In genomic region chr12:113248046-113248825, GRCh38 we compare ENCODE assay signal across 22 cellular contexts. TPM values are rescaled to one million over a fixed set of nuclear protein-coding genes. Genes with fewer than 3 reads are reported as not detected.
DNase-seq lines count a peak whose midpoint lies in the region; ATAC-seq and TF ChIP-seq lines count a peak whose summit lies in the region.
"Had no signal": no experiment of that assay in that cellular context is flagged by ENCODE, and none has a peak within 500 bp of the region (broad histone marks: within the 10 kb centered on the region; RNA-seq: fewer than 3 reads in every experiment).

No MANE protein-coding gene starts in this region.

- H3K27me3 ChIP-seq in CD8-positive, alpha-beta T cell (ENCODE audit: insufficient read depth, low read length): no peaks in the 10 kb centered on the region
- H3K27me3 ChIP-seq in lower lobe of right lung (ENCODE audit: low read depth): no peaks in the 10 kb centered on the region
- H3K27me3 ChIP-seq: brain microvascular endothelial cell, pancreas had no signal

- intact Hi-C loops in CD8-positive, alpha-beta T cell (cut with DNase I, micrococcal nuclease): no loop called here
- intact Hi-C loops in lower lobe of right lung (cut with DNase I): no loop called here

- POLR2A ChIA-PET in CD8-positive, alpha-beta T cell (lab: Charles Lee): no interaction called here
- POLR2A ChIA-PET in WTC11 (lab: Charles Lee): interaction anchor here (1.0 kb wide), 1 partner anchor 27 kb away, joined by 3 read pairs; the partner anchor contains the start of gene TPCN1

- DNase-seq in CD8-positive, alpha-beta T cell: no peak
- DNase-seq in WTC11 (ENCODE audit: low spot score): no peak
- DNase-seq in lower lobe of right lung: no peak
- no peak for DNase-seq in stimulated activated effector memory CD8-positive, alpha-beta T cell treated with anti-CD3 and anti-CD28 coated beads, Interleukin-12 subunit alpha, Interleukin-12 subunit beta, amount 100 ng/mL, for 72 hours (ENCODE audit: low spot score in 2 of 2)
- DNase-seq in activated CD4-positive, CD25-positive, alpha-beta regulatory T cell (lab: John Stamatoyannopoulos, UW): no peak
- no peak for DNase-seq in foreskin fibroblast
- no peak for DNase-seq in NCI-H82 (lab: John Stamatoyannopoulos, UW)
- DNase-seq: activated CD4-positive, alpha-beta T cell treated with anti-CD3 and anti-CD28 coated beads for 36 hours; activated naive CD4-positive, alpha-beta T cell treated with anti-CD3 and anti-CD28 coated beads, Interleukin-2, amount 50 U/mL, for 16 hours; activated T-cell treated with anti-CD3 and anti-CD28 coated beads for 4 hours; brain microvascular endothelial cell; GDM1; hypothalamus; NCI-H1417 treated with DMSO at 0.1 percent for 48 hours; NK-92 treated with Interleukin-12 subunit alpha and Interleukin-12 subunit beta, amount 100 ng/mL, for 24 hours; pancreas; Right ventricle myocardium superior had no signal

- H3K4me1 Mint-ChIP-seq in CD8-positive, alpha-beta T cell (ENCODE audit: low read depth): no peaks in the 10 kb centered on the region
- H3K4me1 Mint-ChIP-seq in WTC11: peaks cover 47% of the 10 kb centered on the region
- H3K4me1 Mint-ChIP-seq in stimulated activated effector memory CD8-positive, alpha-beta T cell treated with anti-CD3 and anti-CD28 coated beads, Interleukin-12 subunit alpha, Interleukin-12 subunit beta, amount 100 ng/mL, for 72 hours: peaks cover 6% of the 10 kb centered on the region
- H3K4me1 Mint-ChIP-seq: stimulated activated memory B cell treated with anti-CD40 and anti-IgM and Interleukin-4, amounts not matched to agents 10 μg/mL and 1 μg/mL and 100 μg/mL, for 72 hours had no signal

- CTCF ChIA-PET in CD8-positive, alpha-beta T cell (lab: Charles Lee): no interaction called here
- CTCF ChIA-PET in WTC11 (lab: Charles Lee): no interaction called here

- H3K4me3 ChIP-seq in CD8-positive, alpha-beta T cell (ENCODE audit: low read depth, low read length): no peak overlapping the region
- no peak overlapping the region for H3K4me3 ChIP-seq in lower lobe of right lung
- H3K4me3 ChIP-seq in foreskin fibroblast (ENCODE audit: low read depth in 1 of 2, low read length in 2 of 2): no peak overlapping the region
- H3K4me3 ChIP-seq: mucosa of descending colon, pancreas, smooth muscle cell had no signal

- no peaks in the 10 kb centered on the region for H3K27me3 Mint-ChIP-seq in CD8-positive, alpha-beta T cell (ENCODE audit: low read depth)
- H3K27me3 Mint-ChIP-seq in WTC11 (ENCODE audit: low read depth): no peaks in the 10 kb centered on the region
- H3K27me3 Mint-ChIP-seq: activated CD4-positive, alpha-beta T cell treated with anti-CD3 and anti-CD28 coated beads for 36 hours; stimulated activated memory B cell treated with anti-CD40 and anti-IgM and Interleukin-4, amounts not matched to agents 10 μg/mL and 1 μg/mL and 100 μg/mL, for 72 hours had no signal

- no peaks in the 10 kb centered on the region for H3K4me1 ChIP-seq in CD8-positive, alpha-beta T cell (ENCODE audit: insufficient read depth, low read length)
- peaks cover 40% of the 10 kb centered on the region for H3K4me1 ChIP-seq in lower lobe of right lung

- H3K4me3 Mint-ChIP-seq in CD8-positive, alpha-beta T cell: no peak overlapping the region
- no peak overlapping the region for H3K4me3 Mint-ChIP-seq in WTC11
- no peak overlapping the region for H3K4me3 Mint-ChIP-seq in stimulated activated effector memory CD8-positive, alpha-beta T cell treated with anti-CD3 and anti-CD28 coated beads, Interleukin-12 subunit alpha, Interleukin-12 subunit beta, amount 100 ng/mL, for 72 hours
- H3K4me3 Mint-ChIP-seq: activated CD4-positive, alpha-beta T cell treated with anti-CD3 and anti-CD28 coated beads for 36 hours; stimulated activated memory B cell treated with anti-CD40 and anti-IgM and Interleukin-4, amounts not matched to agents 10 μg/mL and 1 μg/mL and 100 μg/mL, for 72 hours; T-helper 2 cell treated with Interferon-gamma antibody and Interleukin-4, amounts not matched to agents 5 μg/mL and 100 μg/mL, for 36 hours had no signal

- peaks cover 74% of the 10 kb centered on the region for H3K36me3 Mint-ChIP-seq in CD8-positive, alpha-beta T cell
- peaks cover 6% of the 10 kb centered on the region for H3K36me3 Mint-ChIP-seq in WTC11
- H3K36me3 Mint-ChIP-seq in stimulated activated effector memory CD8-positive, alpha-beta T cell treated with anti-CD3 and anti-CD28 coated beads, Interleukin-12 subunit alpha, Interleukin-12 subunit beta, amount 100 ng/mL, for 72 hours: peaks cover 5% of the 10 kb centered on the region

- H3K27ac ChIP-seq in CD8-positive, alpha-beta T cell (ENCODE audit: low read depth, low read length): no peak overlapping the region
- peak overlapping the region; percentile 84 for H3K27ac ChIP-seq in lower lobe of right lung

- H3K9me3 Mint-ChIP-seq in CD8-positive, alpha-beta T cell: peaks cover 5% of the 10 kb centered on the region
- H3K9me3 Mint-ChIP-seq in WTC11: no peaks in the 10 kb centered on the region
- no peaks in the 10 kb centered on the region for H3K9me3 Mint-ChIP-seq in stimulated activated effector memory CD8-positive, alpha-beta T cell treated with anti-CD3 and anti-CD28 coated beads, Interleukin-12 subunit alpha, Interleukin-12 subunit beta, amount 100 ng/mL, for 72 hours

- no peaks in the 10 kb centered on the region for H3K9me3 ChIP-seq in CD8-positive, alpha-beta T cell (ENCODE audit: low read length)
- H3K9me3 ChIP-seq in lower lobe of right lung: peaks cover 1% of the 10 kb centered on the region
- H3K9me3 ChIP-seq: pancreas had no signal

- no peak for ATAC-seq in CD8-positive, alpha-beta T cell
- ATAC-seq in WTC11 (no peak), lower lobe of right lung (no peak), HG03571 (IDR thresholded peaks at IDR 0.05; ENCODE audit: unreplicated experiment) (no peak)
- ATAC-seq in stimulated activated effector memory CD8-positive, alpha-beta T cell treated with anti-CD3 and anti-CD28 coated beads, Interleukin-12 subunit alpha, Interleukin-12 subunit beta, amount 100 ng/mL, for 72 hours: no peak
- ATAC-seq: activated CD4-positive, alpha-beta T cell treated with anti-CD3 and anti-CD28 coated beads for 36 hours; mucosa of descending colon; pancreas; stimulated activated memory B cell treated with anti-CD40 and anti-IgM and Interleukin-4, amounts not matched to agents 10 μg/mL and 1 μg/mL and 100 μg/mL, for 72 hours had no signal

- peaks cover 20% of the 10 kb centered on the region for H3K36me3 ChIP-seq in CD8-positive, alpha-beta T cell (ENCODE audit: insufficient read depth, low read length)
- H3K36me3 ChIP-seq in lower lobe of right lung: peaks cover 36% of the 10 kb centered on the region

- no peak for TF ChIP-seq CTCF in CD8-positive, alpha-beta T cell (IDR thresholded peaks at IDR 0.05)
- TF ChIP-seq CTCF in WTC11 (IDR thresholded peaks at IDR 0.05) (no peak), lower lobe of right lung (IDR thresholded peaks at IDR 0.05) (no peak), foreskin fibroblast (IDR thresholded peaks at IDR 0.05; ENCODE audit: low read depth, low read length) (no peak)

- H3K27ac Mint-ChIP-seq in CD8-positive, alpha-beta T cell: peak overlapping the region; percentile 41
- peak overlapping the region; percentile 24 for H3K27ac Mint-ChIP-seq in WTC11
- peak overlapping the region; percentile 20 for H3K27ac Mint-ChIP-seq in stimulated activated effector memory CD8-positive, alpha-beta T cell treated with anti-CD3 and anti-CD28 coated beads, Interleukin-12 subunit alpha, Interleukin-12 subunit beta, amount 100 ng/mL, for 72 hours
- H3K27ac Mint-ChIP-seq: activated CD4-positive, alpha-beta T cell treated with anti-CD3 and anti-CD28 coated beads for 36 hours; stimulated activated memory B cell treated with anti-CD40 and anti-IgM and Interleukin-4, amounts not matched to agents 10 μg/mL and 1 μg/mL and 100 μg/mL, for 72 hours; T-helper 2 cell treated with Interferon-gamma antibody and Interleukin-4, amounts not matched to agents 5 μg/mL and 100 μg/mL, for 36 hours had no signal

TF ChIP-seq in WTC11, 78 proteins besides CTCF, POLR2A, EP300 and RAD21:
- TF ChIP-seq, protein P1, sequence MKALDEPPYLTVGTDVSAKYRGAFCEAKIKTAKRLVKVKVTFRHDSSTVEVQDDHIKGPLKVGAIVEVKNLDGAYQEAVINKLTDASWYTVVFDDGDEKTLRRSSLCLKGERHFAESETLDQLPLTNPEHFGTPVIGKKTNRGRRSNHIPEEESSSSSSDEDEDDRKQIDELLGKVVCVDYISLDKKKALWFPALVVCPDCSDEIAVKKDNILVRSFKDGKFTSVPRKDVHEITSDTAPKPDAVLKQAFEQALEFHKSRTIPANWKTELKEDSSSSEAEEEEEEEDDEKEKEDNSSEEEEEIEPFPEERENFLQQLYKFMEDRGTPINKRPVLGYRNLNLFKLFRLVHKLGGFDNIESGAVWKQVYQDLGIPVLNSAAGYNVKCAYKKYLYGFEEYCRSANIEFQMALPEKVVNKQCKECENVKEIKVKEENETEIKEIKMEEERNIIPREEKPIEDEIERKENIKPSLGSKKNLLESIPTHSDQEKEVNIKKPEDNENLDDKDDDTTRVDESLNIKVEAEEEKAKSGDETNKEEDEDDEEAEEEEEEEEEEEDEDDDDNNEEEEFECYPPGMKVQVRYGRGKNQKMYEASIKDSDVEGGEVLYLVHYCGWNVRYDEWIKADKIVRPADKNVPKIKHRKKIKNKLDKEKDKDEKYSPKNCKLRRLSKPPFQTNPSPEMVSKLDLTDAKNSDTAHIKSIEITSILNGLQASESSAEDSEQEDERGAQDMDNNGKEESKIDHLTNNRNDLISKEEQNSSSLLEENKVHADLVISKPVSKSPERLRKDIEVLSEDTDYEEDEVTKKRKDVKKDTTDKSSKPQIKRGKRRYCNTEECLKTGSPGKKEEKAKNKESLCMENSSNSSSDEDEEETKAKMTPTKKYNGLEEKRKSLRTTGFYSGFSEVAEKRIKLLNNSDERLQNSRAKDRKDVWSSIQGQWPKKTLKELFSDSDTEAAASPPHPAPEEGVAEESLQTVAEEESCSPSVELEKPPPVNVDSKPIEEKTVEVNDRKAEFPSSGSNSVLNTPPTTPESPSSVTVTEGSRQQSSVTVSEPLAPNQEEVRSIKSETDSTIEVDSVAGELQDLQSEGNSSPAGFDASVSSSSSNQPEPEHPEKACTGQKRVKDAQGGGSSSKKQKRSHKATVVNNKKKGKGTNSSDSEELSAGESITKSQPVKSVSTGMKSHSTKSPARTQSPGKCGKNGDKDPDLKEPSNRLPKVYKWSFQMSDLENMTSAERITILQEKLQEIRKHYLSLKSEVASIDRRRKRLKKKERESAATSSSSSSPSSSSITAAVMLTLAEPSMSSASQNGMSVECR (CRISPR knock-in tag; IDR thresholded peaks at IDR 0.05; ENCODE audit: borderline replicate concordance): no peak
- TF ChIP-seq RELA (CRISPR knock-in tag; IDR thresholded peaks at IDR 0.05; ENCODE audit: borderline replicate concordance): 0 out of 2 replicates have a peak, but pooled peaks have one; percentile 29

RNA-seq across cellular contexts. Expression of gene TPCN1, which starts 27.0 kb away (rescaled TPM):
- 10 to 100 TPM; 32.8 to 37.0 TPM for total RNA-seq in CD8-positive, alpha-beta T cell
- 29.0 to 32.7 TPM (median 30.7 TPM) in 3 replicates for total RNA-seq in WTC11 (2021)
- 68.1 TPM for total RNA-seq in lower lobe of right lung
